1 cellular context compared by ENCODE assay signal in the genomic region with DNA sequence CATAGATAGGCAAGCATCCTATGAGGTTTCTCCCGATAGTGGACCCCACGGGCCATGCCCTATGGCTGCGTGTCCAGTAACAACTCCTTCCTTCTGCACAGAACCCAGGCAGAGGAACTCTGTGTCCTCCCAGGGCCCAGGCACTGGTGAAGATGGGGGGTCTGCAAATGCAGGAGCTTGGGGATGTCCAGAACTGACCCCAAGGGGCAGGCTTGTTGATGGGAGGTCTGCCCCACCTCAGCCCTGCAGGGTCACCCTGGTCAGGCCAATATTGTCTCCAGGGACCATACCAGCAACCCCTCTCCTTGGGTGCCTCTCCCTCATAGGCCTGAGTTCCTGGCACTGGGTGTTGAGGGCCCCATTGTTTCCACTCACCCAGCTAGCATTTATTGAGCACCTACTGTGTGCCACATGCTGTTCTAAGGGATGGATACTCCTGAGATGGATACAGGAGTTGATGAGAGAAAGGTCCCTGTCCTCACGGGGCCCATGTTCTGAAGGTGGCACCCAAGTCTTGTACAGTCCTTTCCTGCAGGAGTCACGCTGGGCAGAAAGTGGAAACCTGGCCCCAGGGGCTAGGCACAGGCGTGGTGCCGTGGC.
TF ChIP-seq lines count a peak whose summit lies in the region.

No MANE protein-coding gene starts in this region.

TF ChIP-seq in liver, 16 proteins besides CTCF, POLR2A, EP300 and RAD21 (continued from another document):
- TF ChIP-seq ZBTB33 (IDR thresholded peaks at IDR 0.05), result no peak
- TF ChIP-seq SP1 (IDR thresholded peaks at IDR 0.05), result no peak
- TF ChIP-seq TAF1 (conservative IDR thresholded peaks at IDR 0.05), result no peak
- TF ChIP-seq JUND (IDR thresholded peaks at IDR 0.05), result no peak
- no peak for TF ChIP-seq RXRA (IDR thresholded peaks at IDR 0.05)
- no peak for TF ChIP-seq EGR1 (IDR thresholded peaks at IDR 0.05; ENCODE audit: low read depth in 2 of 2)
- no peak for TF ChIP-seq ATF3 (IDR thresholded peaks at IDR 0.05)
